1 cellular context compared by ENCODE assay signal in the genomic region with DNA sequence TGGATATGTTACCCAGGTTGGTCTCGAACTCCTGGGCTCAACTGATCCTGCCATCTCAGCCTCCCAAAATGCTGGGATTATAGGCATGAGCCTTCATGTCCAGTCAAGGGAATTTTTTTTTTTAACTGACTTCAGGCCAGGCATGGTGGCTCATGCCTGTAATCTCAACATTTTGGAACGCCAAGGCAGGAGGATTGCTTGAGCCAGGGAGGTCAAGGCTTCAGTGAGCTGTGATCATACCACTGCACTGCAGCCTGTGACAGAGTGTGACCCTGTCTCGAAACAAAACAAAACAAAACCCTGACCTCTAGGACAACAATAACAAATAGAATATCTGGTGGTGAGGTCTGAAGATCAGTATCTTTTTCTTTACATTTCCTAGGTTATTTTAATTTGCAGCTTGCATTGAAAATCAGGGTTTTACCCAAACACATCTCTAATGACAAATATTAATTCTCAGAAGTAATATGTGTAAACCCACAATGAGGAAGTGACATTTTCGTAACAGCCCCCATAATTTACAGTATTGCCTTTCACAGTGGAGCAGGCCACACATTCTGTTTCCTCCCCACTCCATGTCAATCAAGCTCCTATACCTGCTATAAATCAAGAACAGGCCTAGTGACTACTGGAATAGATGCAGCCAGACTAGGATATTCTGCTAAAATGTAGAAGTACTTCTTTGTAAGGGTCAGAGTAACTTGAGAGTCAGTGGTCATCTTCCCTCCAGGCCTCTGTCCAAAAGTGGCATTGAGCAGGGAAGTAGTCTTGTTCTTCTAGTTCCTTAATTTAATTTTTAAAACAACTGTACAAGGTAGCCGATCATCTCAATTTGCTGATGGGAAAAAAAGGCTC.
A peak's percentile ranks its signal among the peaks of the same experiment; 100 is the strongest.
TF ChIP-seq lines count a peak whose summit lies in the region.

No MANE protein-coding gene starts in this region.

TF ChIP-seq in HepG2, 621 proteins besides CTCF, POLR2A, EP300 and RAD21 (continued from another document and continues in another):
- TF ChIP-seq ZNF609 (CRISPR knock-in tag; IDR thresholded peaks at IDR 0.05; ENCODE audit: borderline replicate concordance), result 0 out of 2 replicates have a peak, but pooled peaks have one; percentile 49
- TF ChIP-seq ZXDC (CRISPR knock-in tag; IDR thresholded peaks at IDR 0.05), result no peak
- 0 out of 2 replicates have a peak, but pooled peaks have one; percentile 54 for TF ChIP-seq ZNF205 (CRISPR knock-in tag; IDR thresholded peaks at IDR 0.05)
- TF ChIP-seq IRF1 (CRISPR knock-in tag; IDR thresholded peaks at IDR 0.05; ENCODE audit: low read depth), result no peak
- TF ChIP-seq ISL2 (CRISPR knock-in tag; IDR thresholded peaks at IDR 0.05), result 0 out of 2 replicates have a peak, but pooled peaks have one; percentile 69
- TF ChIP-seq ZNF501 (CRISPR knock-in tag; IDR thresholded peaks at IDR 0.05), result 0 out of 2 replicates have a peak, but pooled peaks have one; percentile 29
- TF ChIP-seq DRAP1 (CRISPR knock-in tag; IDR thresholded peaks at IDR 0.05), result peak; percentile 42; the same call in 1 of the 2 replicates
- TF ChIP-seq ZNF333 (CRISPR knock-in tag; IDR thresholded peaks at IDR 0.05; ENCODE audit: borderline replicate concordance), result no peak
- TF ChIP-seq ZBTB21 (CRISPR knock-in tag; IDR thresholded peaks at IDR 0.05), result no peak
- TF ChIP-seq, protein P1, sequence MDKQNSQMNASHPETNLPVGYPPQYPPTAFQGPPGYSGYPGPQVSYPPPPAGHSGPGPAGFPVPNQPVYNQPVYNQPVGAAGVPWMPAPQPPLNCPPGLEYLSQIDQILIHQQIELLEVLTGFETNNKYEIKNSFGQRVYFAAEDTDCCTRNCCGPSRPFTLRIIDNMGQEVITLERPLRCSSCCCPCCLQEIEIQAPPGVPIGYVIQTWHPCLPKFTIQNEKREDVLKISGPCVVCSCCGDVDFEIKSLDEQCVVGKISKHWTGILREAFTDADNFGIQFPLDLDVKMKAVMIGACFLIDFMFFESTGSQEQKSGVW (CRISPR knock-in tag; IDR thresholded peaks at IDR 0.05; ENCODE audit: borderline replicate concordance), result no peak
- TF ChIP-seq MIXL1 (CRISPR knock-in tag; IDR thresholded peaks at IDR 0.05), result peak; percentile 42; the same call in 1 of the 2 replicates
- TF ChIP-seq MXI1 (IDR thresholded peaks at IDR 0.05; ENCODE audit: borderline replicate concordance, low read depth, low read length), result no peak
- TF ChIP-seq HMGXB4 (CRISPR knock-in tag; IDR thresholded peaks at IDR 0.05; ENCODE audit: borderline replicate concordance in 1 of 2, low read depth in 1 of 2), result no peak; a peak in 1 of 4 replicates
- TF ChIP-seq RBM39 (IDR thresholded peaks at IDR 0.05; ENCODE audit: low read depth, low read length, poor library complexity, severe bottlenecking), result no peak
- no peak for TF ChIP-seq ZNF749 (CRISPR knock-in tag; IDR thresholded peaks at IDR 0.05; ENCODE audit: borderline replicate concordance)
- no peak for TF ChIP-seq ZNF580 (CRISPR knock-in tag; IDR thresholded peaks at IDR 0.05; ENCODE audit: borderline replicate concordance, low read depth)
- no peak for TF ChIP-seq CBX2 (IDR thresholded peaks at IDR 0.05; ENCODE audit: low read depth, low read length)
- TF ChIP-seq CBX2 (CRISPR knock-in tag; IDR thresholded peaks at IDR 0.05; ENCODE audit: low read depth), result no peak
- 0 out of 2 replicates have a peak, but pooled peaks have one; percentile 35 for TF ChIP-seq CEBPG (CRISPR knock-in tag; IDR thresholded peaks at IDR 0.05)
- TF ChIP-seq SKI (IDR thresholded peaks at IDR 0.05; ENCODE audit: partially characterized antibody), result no peak
- TF ChIP-seq NFKB2 (CRISPR knock-in tag; IDR thresholded peaks at IDR 0.05; ENCODE audit: borderline replicate concordance), result no peak
- no peak for TF ChIP-seq ZNF350 (CRISPR knock-in tag; IDR thresholded peaks at IDR 0.05; ENCODE audit: borderline replicate concordance, low read depth)
- peak; percentile 76 for TF ChIP-seq GATAD2A (CRISPR knock-in tag; IDR thresholded peaks at IDR 0.05)
- TF ChIP-seq, protein P2, sequence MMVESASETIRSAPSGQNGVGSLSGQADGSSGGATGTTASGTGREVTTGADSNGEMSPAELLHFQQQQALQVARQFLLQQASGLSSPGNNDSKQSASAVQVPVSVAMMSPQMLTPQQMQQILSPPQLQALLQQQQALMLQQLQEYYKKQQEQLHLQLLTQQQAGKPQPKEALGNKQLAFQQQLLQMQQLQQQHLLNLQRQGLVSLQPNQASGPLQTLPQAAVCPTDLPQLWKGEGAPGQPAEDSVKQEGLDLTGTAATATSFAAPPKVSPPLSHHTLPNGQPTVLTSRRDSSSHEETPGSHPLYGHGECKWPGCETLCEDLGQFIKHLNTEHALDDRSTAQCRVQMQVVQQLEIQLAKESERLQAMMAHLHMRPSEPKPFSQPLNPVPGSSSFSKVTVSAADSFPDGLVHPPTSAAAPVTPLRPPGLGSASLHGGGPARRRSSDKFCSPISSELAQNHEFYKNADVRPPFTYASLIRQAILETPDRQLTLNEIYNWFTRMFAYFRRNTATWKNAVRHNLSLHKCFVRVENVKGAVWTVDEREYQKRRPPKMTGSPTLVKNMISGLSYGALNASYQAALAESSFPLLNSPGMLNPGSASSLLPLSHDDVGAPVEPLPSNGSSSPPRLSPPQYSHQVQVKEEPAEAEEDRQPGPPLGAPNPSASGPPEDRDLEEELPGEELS (CRISPR knock-in tag; IDR thresholded peaks at IDR 0.05), result peak; percentile 90
- peak; percentile 44 for TF ChIP-seq ZFX (CRISPR knock-in tag; IDR thresholded peaks at IDR 0.05; ENCODE audit: low read depth)
- TF ChIP-seq, protein P3, sequence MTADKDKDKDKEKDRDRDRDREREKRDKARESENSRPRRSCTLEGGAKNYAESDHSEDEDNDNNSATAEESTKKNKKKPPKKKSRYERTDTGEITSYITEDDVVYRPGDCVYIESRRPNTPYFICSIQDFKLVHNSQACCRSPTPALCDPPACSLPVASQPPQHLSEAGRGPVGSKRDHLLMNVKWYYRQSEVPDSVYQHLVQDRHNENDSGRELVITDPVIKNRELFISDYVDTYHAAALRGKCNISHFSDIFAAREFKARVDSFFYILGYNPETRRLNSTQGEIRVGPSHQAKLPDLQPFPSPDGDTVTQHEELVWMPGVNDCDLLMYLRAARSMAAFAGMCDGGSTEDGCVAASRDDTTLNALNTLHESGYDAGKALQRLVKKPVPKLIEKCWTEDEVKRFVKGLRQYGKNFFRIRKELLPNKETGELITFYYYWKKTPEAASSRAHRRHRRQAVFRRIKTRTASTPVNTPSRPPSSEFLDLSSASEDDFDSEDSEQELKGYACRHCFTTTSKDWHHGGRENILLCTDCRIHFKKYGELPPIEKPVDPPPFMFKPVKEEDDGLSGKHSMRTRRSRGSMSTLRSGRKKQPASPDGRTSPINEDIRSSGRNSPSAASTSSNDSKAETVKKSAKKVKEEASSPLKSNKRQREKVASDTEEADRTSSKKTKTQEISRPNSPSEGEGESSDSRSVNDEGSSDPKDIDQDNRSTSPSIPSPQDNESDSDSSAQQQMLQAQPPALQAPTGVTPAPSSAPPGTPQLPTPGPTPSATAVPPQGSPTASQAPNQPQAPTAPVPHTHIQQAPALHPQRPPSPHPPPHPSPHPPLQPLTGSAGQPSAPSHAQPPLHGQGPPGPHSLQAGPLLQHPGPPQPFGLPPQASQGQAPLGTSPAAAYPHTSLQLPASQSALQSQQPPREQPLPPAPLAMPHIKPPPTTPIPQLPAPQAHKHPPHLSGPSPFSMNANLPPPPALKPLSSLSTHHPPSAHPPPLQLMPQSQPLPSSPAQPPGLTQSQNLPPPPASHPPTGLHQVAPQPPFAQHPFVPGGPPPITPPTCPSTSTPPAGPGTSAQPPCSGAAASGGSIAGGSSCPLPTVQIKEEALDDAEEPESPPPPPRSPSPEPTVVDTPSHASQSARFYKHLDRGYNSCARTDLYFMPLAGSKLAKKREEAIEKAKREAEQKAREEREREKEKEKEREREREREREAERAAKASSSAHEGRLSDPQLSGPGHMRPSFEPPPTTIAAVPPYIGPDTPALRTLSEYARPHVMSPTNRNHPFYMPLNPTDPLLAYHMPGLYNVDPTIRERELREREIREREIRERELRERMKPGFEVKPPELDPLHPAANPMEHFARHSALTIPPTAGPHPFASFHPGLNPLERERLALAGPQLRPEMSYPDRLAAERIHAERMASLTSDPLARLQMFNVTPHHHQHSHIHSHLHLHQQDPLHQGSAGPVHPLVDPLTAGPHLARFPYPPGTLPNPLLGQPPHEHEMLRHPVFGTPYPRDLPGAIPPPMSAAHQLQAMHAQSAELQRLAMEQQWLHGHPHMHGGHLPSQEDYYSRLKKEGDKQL (CRISPR knock-in tag; IDR thresholded peaks at IDR 0.05; ENCODE audit: low read depth), result peak; percentile 48; the same call in 1 of the 2 replicates
- no peak; the same call in 1 of the 2 replicates for TF ChIP-seq ZNF543 (CRISPR knock-in tag; IDR thresholded peaks at IDR 0.05)
- TF ChIP-seq MIER3 (CRISPR knock-in tag; IDR thresholded peaks at IDR 0.05; ENCODE audit: borderline replicate concordance), result no peak; the same call in 1 of the 2 replicates
- no peak for TF ChIP-seq RORA (CRISPR knock-in tag; IDR thresholded peaks at IDR 0.05)
- TF ChIP-seq NCOR1 (IDR thresholded peaks at IDR 0.05; ENCODE audit: borderline replicate concordance, low read length), result no peak
- TF ChIP-seq ATRX (CRISPR knock-in tag; IDR thresholded peaks at IDR 0.05; ENCODE audit: borderline replicate concordance), result no peak
- TF ChIP-seq TSC22D2 (CRISPR knock-in tag; IDR thresholded peaks at IDR 0.05; ENCODE audit: borderline replicate concordance), result no peak
- no peak for TF ChIP-seq YEATS4 (CRISPR knock-in tag; IDR thresholded peaks at IDR 0.05; ENCODE audit: borderline replicate concordance)
- TF ChIP-seq RXRA (CRISPR knock-in tag; IDR thresholded peaks at IDR 0.05), result peak; percentile 58; the same call in 1 of the 2 replicates
